29 cellular contexts compared by ENCODE assay signal in the genomic region with DNA sequence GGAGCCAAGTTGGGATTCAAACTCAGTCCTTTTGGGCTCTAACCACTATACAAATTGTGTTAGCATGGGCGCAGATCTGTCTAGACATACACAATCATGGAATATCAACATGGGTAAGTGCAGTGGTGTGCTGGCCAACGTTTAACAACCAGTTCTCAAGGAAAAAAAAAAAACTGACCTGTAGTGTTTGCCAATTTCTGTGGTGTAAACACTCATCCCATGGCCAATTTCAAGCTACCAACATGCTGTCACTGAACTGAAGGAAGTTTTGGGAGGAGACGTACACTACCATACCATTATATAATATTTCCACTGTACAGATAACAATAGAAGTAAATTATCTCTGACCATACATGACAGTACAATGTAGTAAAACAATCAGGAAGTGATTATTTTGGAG. TPM values are rescaled to one million over a fixed set of nuclear protein-coding genes. Genes with fewer than 3 reads are reported as not detected.
DNase-seq lines count a peak whose midpoint lies in the region; ATAC-seq and TF ChIP-seq lines count a peak whose summit lies in the region.
"Had no signal": no experiment of that assay in that cellular context is flagged by ENCODE, and none has a peak within 500 bp of the region (broad histone marks: within the 10 kb centered on the region; RNA-seq: fewer than 3 reads in every experiment).

No MANE protein-coding gene starts in this region.

- H3K18ac ChIP-seq in H9 (ENCODE audit: insufficient read length, low read depth, low read length), result no peak overlapping the region

- H3K27me3 ChIP-seq in Peyer's patch (no peaks in the 10 kb centered on the region), body of pancreas (no peaks in the 10 kb centered on the region), right lobe of liver (no peaks in the 10 kb centered on the region), smooth muscle cell (ENCODE audit: low read depth) (no peaks in the 10 kb centered on the region), uterus (no peaks in the 10 kb centered on the region), H9 (ENCODE audit: insufficient read depth, low read length) (peaks cover 78% of the 10 kb centered on the region)

- no peak overlapping the region for H2AK5ac ChIP-seq in H9 (ENCODE audit: insufficient read length, low read length)

- no peak overlapping the region for H2BK12ac ChIP-seq in H9 (ENCODE audit: insufficient read length, low read depth, low read length)

- H3K4ac ChIP-seq in H9 (ENCODE audit: low read depth, low read length), result no peak overlapping the region

- no peak overlapping the region for H2BK120ac ChIP-seq in H9 (ENCODE audit: low read depth, low read length, poor library complexity, severe bottlenecking)

- ATAC-seq in body of pancreas, result no peak
- no peak for ATAC-seq in right lobe of liver
- no peak for ATAC-seq in GM21723 (IDR thresholded peaks at IDR 0.05; ENCODE audit: unreplicated experiment)
- ATAC-seq: lower lobe of right lung; Panc1; stimulated activated memory B cell treated with anti-CD40 and anti-IgM and Interleukin-4, amounts not matched to agents 10 μg/mL and 1 μg/mL and 100 μg/mL, for 72 hours had no signal

- no peak overlapping the region for H3T11ph ChIP-seq in H9 (ENCODE audit: low read length)

- H2BK15ac ChIP-seq in H9 (ENCODE audit: low read depth, low read length), result no peak overlapping the region

- H4K8ac ChIP-seq in H9 (replicated peaks; ENCODE audit: insufficient read length, low read depth, low read length), result no peak overlapping the region

- peaks cover 0 to 41% (median 8%) of the 10 kb centered on the region in 4 donors for H3K4me1 ChIP-seq in Peyer's patch
- H3K4me1 ChIP-seq in body of pancreas, result peaks cover 84% of the 10 kb centered on the region
- H3K4me1 ChIP-seq in right lobe of liver, result peaks cover 0 to 44% (median 21%) of the 10 kb centered on the region in 4 donors
- H3K4me1 ChIP-seq in smooth muscle cell (ENCODE audit: low read depth), result peaks cover 8% of the 10 kb centered on the region
- no peaks in the 10 kb centered on the region for H3K4me1 ChIP-seq in uterus
- no peaks in the 10 kb centered on the region for H3K4me1 ChIP-seq in H9 (ENCODE audit: insufficient read depth, low read length)

- H4K20me1 ChIP-seq in smooth muscle cell (ENCODE audit: low read depth), result no peaks in the 10 kb centered on the region
- H4K20me1 ChIP-seq in H9 (ENCODE audit: control insufficient read depth, insufficient read depth, insufficient read length), result no peaks in the 10 kb centered on the region
- H4K20me1 ChIP-seq: BLaER1 had no signal

- WGBS in body of pancreas, 2 donors, result 22 to 34% methylated on average over 3 of the region's 3 CpGs
- WGBS in right lobe of liver (ENCODE audit: insufficient coverage, low coverage, low lambda C conversion rate, missing lambda C conversion rate), result 44% methylated on average over 3 of the region's 3 CpGs
- WGBS in smooth muscle cell (ENCODE audit: low lambda C conversion rate), result 76% methylated on average over 3 of the region's 3 CpGs
- no CpG with 5 or more reads among the region's 3 CpGs for WGBS in H9 (ENCODE audit: extremely low coverage, insufficient read length, low lambda C conversion rate)

- TF ChIP-seq CTCF in Peyer's patch (IDR thresholded peaks at IDR 0.05), result no peak
- no peak for TF ChIP-seq CTCF in body of pancreas (IDR thresholded peaks at IDR 0.05)
- TF ChIP-seq CTCF in right lobe of liver (IDR thresholded peaks at IDR 0.05), result no peak
- TF ChIP-seq CTCF in smooth muscle cell (IDR thresholded peaks at IDR 0.05; ENCODE audit: borderline replicate concordance, insufficient read depth, poor library complexity, severe bottlenecking), result no peak
- no peak for TF ChIP-seq CTCF in uterus (IDR thresholded peaks at IDR 0.05)
- TF ChIP-seq CTCF in H9 (conservative IDR thresholded peaks at IDR 0.05), result no peak

- H4K5ac ChIP-seq in H9 (ENCODE audit: insufficient read length, low read depth, low read length), result no peak overlapping the region

- no peak overlapping the region for H3K23ac ChIP-seq in H9 (ENCODE audit: insufficient read length, low read depth, low read length)

- intact Hi-C loops in body of pancreas (cut with DNase I), result no loop called here
- intact Hi-C loops in right lobe of liver (cut with DNase I), result loop anchor here in 1 of 2 donors (10.0 kb wide), 1 partner anchor 63 kb away; a partner anchor contains a TSS
- intact Hi-C loops in uterus (cut with DNase I; ENCODE audit: low total_unique reads), result loop anchor here (5.0 kb wide), 1 partner anchor 61 kb away; a partner anchor contains a TSS

- peaks cover 1 to 3% of the 10 kb centered on the region in 2 experiments; a peak in 2 of 5 replicates for H3K9me3 Mint-ChIP-seq in H9
- H3K9me3 Mint-ChIP-seq: HFFc6; natural killer cell treated with Interleukin-12 subunit alpha and Interleukin-12 subunit beta and Interleukin-15 and Interleukin-18, amount 100 ng/mL, for 72 hours; stimulated activated memory B cell treated with anti-CD40 and anti-IgM and Interleukin-4, amounts not matched to agents 10 μg/mL and 1 μg/mL and 100 μg/mL, for 72 hours; T-helper 2 cell treated with Interferon-gamma antibody and Interleukin-4, amounts not matched to agents 5 μg/mL and 100 μg/mL, for 36 hours had no signal

- peaks cover 7 to 16% of the 10 kb centered on the region in 2 experiments for H3K4me1 Mint-ChIP-seq in H9

- H3K23me2 ChIP-seq in H9 (ENCODE audit: insufficient read length, low read depth, low read length, poor library complexity, severe bottlenecking), result no peaks in the 10 kb centered on the region

- no peak overlapping the region for H3K27ac Mint-ChIP-seq in H9
- H3K27ac Mint-ChIP-seq: natural killer cell treated with Interleukin-12 subunit alpha and Interleukin-12 subunit beta and Interleukin-15 and Interleukin-18, amount 100 ng/mL, for 72 hours; stimulated activated memory B cell treated with anti-CD40 and anti-IgM and Interleukin-4, amounts not matched to agents 10 μg/mL and 1 μg/mL and 100 μg/mL, for 72 hours had no signal

- no peaks in the 10 kb centered on the region for H3K79me1 ChIP-seq in H9 (ENCODE audit: insufficient read depth, low read depth, low read length, poor library complexity, severe bottlenecking)

- H3K36me3 ChIP-seq in Peyer's patch (peaks cover 0 to 8% (median 0%) of the 10 kb centered on the region in 3 donors), body of pancreas (replicated peaks in 1 of 2; ENCODE audit: insufficient read depth in 1 of 2, low read depth in 2 of 2) (no peaks in the 10 kb centered on the region), right lobe of liver (peaks cover 0 to 12% (median 5%) of the 10 kb centered on the region in 4 donors), smooth muscle cell (ENCODE audit: low read depth) (no peaks in the 10 kb centered on the region), uterus (no peaks in the 10 kb centered on the region)
- H3K36me3 ChIP-seq: BLaER1 had no signal

- no peak overlapping the region for H3K4me3 Mint-ChIP-seq in H9
- H3K4me3 Mint-ChIP-seq: activated CD4-positive, alpha-beta T cell treated with anti-CD3 and anti-CD28 coated beads for 36 hours; natural killer cell treated with Interleukin-12 subunit alpha and Interleukin-12 subunit beta and Interleukin-15 and Interleukin-18, amount 100 ng/mL, for 72 hours; stimulated activated memory B cell treated with anti-CD40 and anti-IgM and Interleukin-4, amounts not matched to agents 10 μg/mL and 1 μg/mL and 100 μg/mL, for 72 hours had no signal

- DNase-seq in Peyer's patch (no peak), body of pancreas (peak in 2 of 4 donors; percentile 27 to 34), right lobe of liver (no peak), smooth muscle cell (lab: John Stamatoyannopoulos, UW; ENCODE audit: unreplicated experiment) (no peak), uterus (no peak), NCI-H2107 treated with DMSO at 0.1 percent for 48 hours (lab: John Stamatoyannopoulos, UW; ENCODE audit: unreplicated experiment) (no peak), H9 (no peak)
- DNase-seq: activated CD4-positive, alpha-beta T cell treated with anti-CD3 and anti-CD28 coated beads for 36 hours; activated CD8-positive, alpha-beta memory T cell treated with anti-CD3 and anti-CD28 coated beads for 24 hours; activated effector memory CD4-positive, alpha-beta T cell treated with Interleukin-2 at 50 U/mL for 16 hours; COR-L47; effector CD8-positive, alpha-beta T cell; islet precursor cell; lower lobe of right lung; MM.1S; NCI-H1105 treated with DMSO at 0.1 percent for 48 hours; NCI-H1930; NCI-H2227 treated with DMSO at 0.1 percent for 48 hours; NCI-H526; SIG-M5 had no signal

- H3K14ac ChIP-seq in H9 (ENCODE audit: insufficient read depth, low read length), result no peak overlapping the region

- H2BK5ac ChIP-seq in H9 (ENCODE audit: insufficient read length, low read length), result no peak overlapping the region

- no peak overlapping the region for H4K91ac ChIP-seq in H9 (ENCODE audit: insufficient read length, low read depth, low read length)

- H3K36me3 Mint-ChIP-seq in H9 (ENCODE audit: insufficient read depth in 1 of 3, low read depth in 3 of 3), result peaks cover 6% of the 10 kb centered on the region in 3 experiments
- H3K36me3 Mint-ChIP-seq: activated naive CD8-positive, alpha-beta T cell; natural killer cell treated with Interleukin-12 subunit alpha and Interleukin-12 subunit beta and Interleukin-15 and Interleukin-18, amount 100 ng/mL, for 72 hours; stimulated activated memory B cell treated with anti-CD40 and anti-IgM and Interleukin-4, amounts not matched to agents 10 μg/mL and 1 μg/mL and 100 μg/mL, for 72 hours had no signal

- peak overlapping the region in 3 of 4 donors; percentile 79 to 83 (median 81) for H3K27ac ChIP-seq in Peyer's patch
- H3K27ac ChIP-seq in body of pancreas, result peak overlapping the region; percentile 89 to 97 (median 96)
- H3K27ac ChIP-seq in right lobe of liver, result peak overlapping the region in 2 of 3 donors; percentile 21 to 79
- no peak overlapping the region for H3K27ac ChIP-seq in smooth muscle cell (ENCODE audit: low read depth)
- no peak overlapping the region for H3K27ac ChIP-seq in uterus
- H3K27ac ChIP-seq in H9 (ENCODE audit: insufficient read length, low read depth, low read length), result no peak overlapping the region
- H3K27ac ChIP-seq: BLaER1, KMS-11 had no signal

- H3K56ac ChIP-seq in H9 (ENCODE audit: insufficient read length, low read depth, low read length), result no peak overlapping the region

- H3K79me2 ChIP-seq in smooth muscle cell (ENCODE audit: low read depth), result no peaks in the 10 kb centered on the region
- H3K79me2 ChIP-seq in H9 (ENCODE audit: insufficient read depth, low read length), result no peaks in the 10 kb centered on the region

- H2BK20ac ChIP-seq in H9 (ENCODE audit: low read depth, low read length, poor library complexity, severe bottlenecking), result no peak overlapping the region

- peak overlapping the region; percentile 97 for H3K4me2 ChIP-seq in smooth muscle cell
- no peak overlapping the region for H3K4me2 ChIP-seq in H9 (ENCODE audit: insufficient read depth, insufficient read length, low read length)
- H3K4me2 ChIP-seq: BLaER1, KMS-11 had no signal

- H3F3A ChIP-seq in smooth muscle cell (ENCODE audit: low read depth), result peaks cover 3% of the 10 kb centered on the region

- H3K9me3 ChIP-seq in Peyer's patch (no peaks in the 10 kb centered on the region), body of pancreas (no peaks in the 10 kb centered on the region), right lobe of liver (no peaks in the 10 kb centered on the region), smooth muscle cell (replicated peaks; ENCODE audit: low read depth) (no peaks in the 10 kb centered on the region), uterus (no peaks in the 10 kb centered on the region), H9 (ENCODE audit: control insufficient read depth, low read depth, low read length) (no peaks in the 10 kb centered on the region)
- H3K9me3 ChIP-seq: BLaER1, lower lobe of right lung had no signal

- H3K4me3 ChIP-seq in Peyer's patch (no peak overlapping the region), body of pancreas (no peak overlapping the region), right lobe of liver (no peak overlapping the region), smooth muscle cell (no peak overlapping the region), uterus (no peak overlapping the region)
- H3K4me3 ChIP-seq: BLaER1 had no signal

- no peak overlapping the region for H3K9ac ChIP-seq in smooth muscle cell (ENCODE audit: low read depth)
- no peak overlapping the region for H3K9ac ChIP-seq in H9 (ENCODE audit: extremely low read depth, insufficient read length, low read length)
- H3K9ac ChIP-seq: BLaER1, KMS-11 had no signal

- H3K27me3 Mint-ChIP-seq in H9 (ENCODE audit: low read depth), result peaks cover 100% of the 10 kb centered on the region
- H3K27me3 Mint-ChIP-seq: activated naive CD8-positive, alpha-beta T cell had no signal

- TF ChIP-seq POLR2A in Peyer's patch (IDR thresholded peaks at IDR 0.05) (no peak), body of pancreas (IDR thresholded peaks at IDR 0.05) (no peak), right lobe of liver (IDR thresholded peaks at IDR 0.05) (no peak), uterus (IDR thresholded peaks at IDR 0.05) (no peak)

- H2AFZ ChIP-seq in smooth muscle cell (ENCODE audit: low read depth), result no peak overlapping the region
- no peak overlapping the region for H2AFZ ChIP-seq in H9 (ENCODE audit: low read length)

RNA-seq across cellular contexts. Expression of a gene that starts 3.2 kb away (rescaled TPM):
- total RNA-seq in Peyer's patch (100 to 1,000 TPM in 2 of 4 donors, 10 to 100 TPM in 2; 64.6 to 125 (median 104) TPM), body of pancreas (100 to 1,000 TPM; 110 to 140 TPM), right lobe of liver (10 to 100 TPM; 53.3 to 94.0 (median 63.2) TPM), smooth muscle cell (8.2 and 11.7 TPM in 2 replicates), uterus (10 to 100 TPM; 20.6 to 70.9 (median 27.8) TPM), H9 (2021) (0.29 and 0.37 TPM in 2 replicates)
- 16.1 and 19.2 TPM in 2 replicates for polyA plus RNA-seq in smooth muscle cell

RNA-seq across cellular contexts. Expression of a gene that starts 51.7 kb away (rescaled TPM):
- 10 to 100 TPM; 11.2 to 13.3 (median 12.0) TPM for total RNA-seq in Peyer's patch
- total RNA-seq in body of pancreas, result 10 to 100 TPM in 1 of 2 donors, 1 to 10 TPM in 1; 8.6 to 18.5 TPM
- total RNA-seq in right lobe of liver, result 1 to 10 TPM; 2.8 to 4.5 (median 3.4) TPM
- 12.9 and 19.6 TPM in 2 replicates for total RNA-seq in smooth muscle cell
- polyA plus RNA-seq in smooth muscle cell, result 7.1 and 11.7 TPM in 2 replicates
- total RNA-seq in uterus, result 10 to 100 TPM; 12.1 to 88.8 (median 21.6) TPM
- 0.44 and 0.52 TPM in 2 replicates for total RNA-seq in H9 (2021)

Comparison
In these comparisons a context has a peak if more than half of its experiments do, and no peak if none do; other contexts are left out.
1. H3K27ac ChIP-seq: peak in Peyer's patch (3 of 4), body of pancreas (4 of 4) and right lobe of liver (2 of 3); none in smooth muscle cell (single experiment), uterus (0 of 2) and H9 (single experiment).